In genomic region chr2:237487496-237487895, GRCh38 we compare ENCODE assay signal across 11 cellular contexts. TPM values are rescaled to one million over a fixed set of nuclear protein-coding genes. Genes with fewer than 3 reads are reported as not detected.
DNase-seq lines count a peak whose midpoint lies in the region; ATAC-seq and TF ChIP-seq lines count a peak whose summit lies in the region.
"Had no signal": no experiment of that assay in that cellular context is flagged by ENCODE, and none has a peak within 500 bp of the region (broad histone marks: within the 10 kb centered on the region; RNA-seq: fewer than 3 reads in every experiment).

No MANE protein-coding gene starts in this region.

- TF ChIP-seq EP300 in neural cell (conservative IDR thresholded peaks at IDR 0.05; ENCODE audit: poor library complexity, severe bottlenecking) = no peak

- TF ChIP-seq CTCF in 22Rv1 (IDR thresholded peaks at IDR 0.05) = no peak
- no peak for TF ChIP-seq CTCF in RWPE1 (conservative IDR thresholded peaks at IDR 0.05; ENCODE audit: low read depth)
- no peak for TF ChIP-seq CTCF in foreskin fibroblast (IDR thresholded peaks at IDR 0.05; ENCODE audit: low read depth, low read length)
- no peak for TF ChIP-seq CTCF in neural cell (IDR thresholded peaks at IDR 0.05; ENCODE audit: poor library complexity, severe bottlenecking)

- no peaks in the 10 kb centered on the region for H3K9me2 ChIP-seq in neural cell (ENCODE audit: insufficient read depth, low read length)

- H3K27me3 ChIP-seq in neural cell (ENCODE audit: insufficient read depth, low read depth, low read length) = peaks cover 65% of the 10 kb centered on the region

- CTCF ChIA-PET in RWPE1 (lab: Yijun Ruan, JAX) = interaction anchor here (0.7 kb wide), 1 partner anchor 92 kb away, joined by 3 read pairs; no protein-coding TSS in a partner anchor

- no peaks in the 10 kb centered on the region for H3K36me3 ChIP-seq in neural cell (ENCODE audit: insufficient read depth, low read length)

- H3K4me2 ChIP-seq in neural cell (ENCODE audit: low read length) = no peak overlapping the region

- ATAC-seq in HG03097 (IDR thresholded peaks at IDR 0.05; ENCODE audit: low FRiP score, unreplicated experiment) (no peak), GM21528 (IDR thresholded peaks at IDR 0.05; ENCODE audit: low FRiP score, unreplicated experiment) (no peak)
- ATAC-seq: stimulated activated effector memory CD8-positive, alpha-beta T cell treated with anti-CD3 and anti-CD28 coated beads, Interleukin-12 subunit alpha, Interleukin-12 subunit beta, amount 100 ng/mL, for 72 hours had no signal

- peaks cover 12% of the 10 kb centered on the region for H3K9me3 ChIP-seq in neural cell (ENCODE audit: low read length)

- no peaks in the 10 kb centered on the region for H3K79me2 ChIP-seq in neural cell (replicated peaks; ENCODE audit: insufficient read depth, low read length)

- H3K27ac ChIP-seq in 22Rv1 = peak overlapping the region; percentile 100
- H3K27ac ChIP-seq in RWPE1 = peak overlapping the region; percentile 74
- no peak overlapping the region for H3K27ac ChIP-seq in neural cell (ENCODE audit: low read length)
- H3K27ac ChIP-seq: HL-60 had no signal

- H4K20me1 ChIP-seq in neural cell (ENCODE audit: insufficient read depth) = no peaks in the 10 kb centered on the region

- no peak overlapping the region for H2AFZ ChIP-seq in neural cell (ENCODE audit: low read depth, low read length)

- no peak overlapping the region for H3K9ac ChIP-seq in neural cell (ENCODE audit: low read length)

- H3K4me3 ChIP-seq in foreskin fibroblast (ENCODE audit: low read depth in 1 of 2, low read length in 2 of 2) = peak overlapping the region; percentile 68 to 83
- H3K4me3 ChIP-seq in neural cell (ENCODE audit: low read length) = peak overlapping the region; percentile 66

- DNase-seq in RWPE1 (ENCODE audit: low spot score) (no peak), foreskin fibroblast (peak in 1 of 2 donors; percentile 59), NCI-H524 (lab: John Stamatoyannopoulos, UW) (no peak), NCI-H774 (lab: John Stamatoyannopoulos, UW) (no peak)

- H3F3A ChIP-seq in neural cell (ENCODE audit: insufficient read depth, low read length, poor library complexity, severe bottlenecking) = no peaks in the 10 kb centered on the region

- TF ChIP-seq RAD21 in neural cell (conservative IDR thresholded peaks at IDR 0.05) = no peak

- POLR2A ChIA-PET in RWPE1 (lab: Yijun Ruan, JAX; ENCODE audit: low non-redundant PET) = interaction anchor here (0.8 to 1.3 kb wide), 2 partner anchors 12 to 21 kb away, joined by 3 to 5 read pairs; no protein-coding TSS in a partner anchor

TF ChIP-seq in neural cell, 6 proteins besides CTCF, POLR2A, EP300 and RAD21:
- no peak for TF ChIP-seq REST (IDR thresholded peaks at IDR 0.05; ENCODE audit: borderline replicate concordance)
- no peak for TF ChIP-seq MXI1 (conservative IDR thresholded peaks at IDR 0.05; ENCODE audit: poor library complexity, severe bottlenecking)
- TF ChIP-seq POLR2AphosphoS5 (IDR thresholded peaks at IDR 0.05) = no peak
- no peak for TF ChIP-seq EZH2 (IDR thresholded peaks at IDR 0.05; ENCODE audit: borderline replicate concordance, insufficient read depth, low read length, poor library complexity, severe bottlenecking)
- no peak for TF ChIP-seq TAF1 (IDR thresholded peaks at IDR 0.05; ENCODE audit: low read depth)
- TF ChIP-seq SMC3 (conservative IDR thresholded peaks at IDR 0.05; ENCODE audit: poor library complexity) = no peak

RNA-seq across cellular contexts. Expression of gene MLPH, which starts 0.4 kb away (rescaled TPM):
- not detected in 2 replicates for polyA plus RNA-seq in neural cell
- polyA minus RNA-seq in neural cell = not detected in 2 replicates
- polyA plus RNA-seq: endothelial cell of umbilical vein had no signal
